14 cellular contexts compared by ENCODE assay signal in genomic region chr14:102985665-102986064, GRCh38.
DNase-seq lines count a peak whose midpoint lies in the region; ATAC-seq and TF ChIP-seq lines count a peak whose summit lies in the region.
"Had no signal": no experiment of that assay in that cellular context is flagged by ENCODE, and none has a peak within 500 bp of the region (broad histone marks: within the 10 kb centered on the region; RNA-seq: fewer than 3 reads in every experiment).

No MANE protein-coding gene starts in this region.

- no peak overlapping the region for H3K4me3 ChIP-seq in GM12865 (ENCODE audit: low read depth, low read length)
- H3K4me3 ChIP-seq: upper lobe of left lung had no signal

- H3K27me3 Mint-ChIP-seq in memory B cell (no peaks in the 10 kb centered on the region), immature natural killer cell (ENCODE audit: low read depth in 3 of 3) (peaks cover 0 to 6% (median 4%) of the 10 kb centered on the region in 3 donors)
- H3K27me3 Mint-ChIP-seq: activated naive CD4-positive, alpha-beta T cell treated with anti-CD3 and anti-CD28 coated beads, Interleukin-2, amount 50 U/mL, for 24 hours had no signal

- H3K4me1 Mint-ChIP-seq in memory B cell: peaks cover 16% of the 10 kb centered on the region
- H3K4me1 Mint-ChIP-seq in immature natural killer cell: no peaks in the 10 kb centered on the region
- H3K4me1 Mint-ChIP-seq: activated naive CD4-positive, alpha-beta T cell treated with anti-CD3 and anti-CD28 coated beads, Interleukin-2, amount 50 U/mL, for 24 hours had no signal

- TF ChIP-seq CTCF in GM12865 (IDR thresholded peaks at IDR 0.05; ENCODE audit: insufficient read depth, low read depth, low read length, missing control alignments): no peak

- peak; percentile 85 for ATAC-seq in GM19455 (IDR thresholded peaks at IDR 0.05; ENCODE audit: unreplicated experiment)
- peak; percentile 74 for ATAC-seq in HG03565 (IDR thresholded peaks at IDR 0.05; ENCODE audit: unreplicated experiment)
- ATAC-seq in memory B cell (ENCODE audit: low read depth): peak; percentile 49
- no peak for ATAC-seq in GM21423 (IDR thresholded peaks at IDR 0.05; ENCODE audit: unreplicated experiment)
- no peak for ATAC-seq in HG02642 (IDR thresholded peaks at IDR 0.05; ENCODE audit: poor library complexity, unreplicated experiment)

- H3K4me3 Mint-ChIP-seq in memory B cell: no peak overlapping the region
- H3K4me3 Mint-ChIP-seq in immature natural killer cell: no peak overlapping the region
- H3K4me3 Mint-ChIP-seq: activated naive CD4-positive, alpha-beta T cell treated with anti-CD3 and anti-CD28 coated beads, Interleukin-2, amount 50 U/mL, for 24 hours had no signal

- H3K9me3 Mint-ChIP-seq in memory B cell: peaks cover 14% of the 10 kb centered on the region
- H3K9me3 Mint-ChIP-seq in immature natural killer cell: peaks cover 4 to 17% (median 12%) of the 10 kb centered on the region in 6 donors

- H3K27ac Mint-ChIP-seq in memory B cell: no peak overlapping the region
- no peak overlapping the region for H3K27ac Mint-ChIP-seq in immature natural killer cell
- H3K27ac Mint-ChIP-seq: activated naive CD4-positive, alpha-beta T cell treated with anti-CD3 and anti-CD28 coated beads, Interleukin-2, amount 50 U/mL, for 24 hours had no signal

- DNase-seq in GM12865 (ENCODE audit: low read depth) (peak; percentile 87), memory B cell (ENCODE audit: low spot score in 2 of 2) (no peak), SW480 (ENCODE audit: low spot score) (no peak), immature natural killer cell (no peak)
- DNase-seq: activated CD8-positive, alpha-beta memory T cell treated with anti-CD3 and anti-CD28 coated beads for 24 hours; cerebellar nuclear complex; DMS153; NCI-H446; upper lobe of left lung had no signal

- H3K36me3 Mint-ChIP-seq in memory B cell: peaks cover 65% of the 10 kb centered on the region
- peaks cover 5 to 15% (median 9%) of the 10 kb centered on the region in 3 donors for H3K36me3 Mint-ChIP-seq in immature natural killer cell

Comparison
In these comparisons a context has a peak if more than half of its experiments do, and no peak if none do; other contexts are left out.
1. ATAC-seq: peak in GM19455 (single experiment), HG03565 (single experiment) and memory B cell (single experiment); none in GM21423 (single experiment) and HG02642 (single experiment).